ENCODE assay signal across 19 cellular contexts in the genomic region with DNA sequence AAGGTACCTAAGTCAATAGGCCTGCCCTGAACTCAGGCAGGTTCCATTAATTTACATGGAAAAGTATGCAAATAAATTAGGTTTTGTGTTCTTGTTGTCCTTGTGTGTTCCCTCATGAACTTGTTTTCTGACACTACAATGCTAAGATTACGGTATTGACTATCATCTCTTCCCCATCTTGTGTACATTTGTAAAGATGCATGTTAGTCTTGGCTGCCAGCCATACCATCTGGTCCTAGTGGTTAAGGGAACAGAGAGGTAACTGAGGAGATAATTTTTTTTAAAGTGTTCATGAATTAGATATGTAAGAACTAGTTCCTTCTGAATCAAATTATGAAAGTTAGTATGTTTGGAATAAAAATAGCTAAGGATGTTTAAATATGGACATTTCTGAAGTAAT.
DNase-seq lines count a peak whose midpoint lies in the region; ATAC-seq and TF ChIP-seq lines count a peak whose summit lies in the region.
"Had no signal": no experiment of that assay in that cellular context is flagged by ENCODE, and none has a peak within 500 bp of the region (broad histone marks: within the 10 kb centered on the region; RNA-seq: fewer than 3 reads in every experiment).

No MANE protein-coding gene starts in this region.

- DNase-seq in MCF 10A (ENCODE audit: unreplicated experiment) (peak; percentile 43), breast epithelium (ENCODE audit: low spot score in 2 of 2) (no peak), OCI-M1 (lab: John Stamatoyannopoulos, UW) (peak; percentile 40), choroid plexus epithelial cell (ENCODE audit: low read depth) (peak; percentile 56), DMS153 treated with DMSO at 0.1 percent for 48 hours (lab: John Stamatoyannopoulos, UW; ENCODE audit: unreplicated experiment) (no peak), Karpas-422 (no peak)
- DNase-seq: ACHN; activated gamma-delta T cell; CD4-positive, alpha-beta memory T cell; glutamatergic neuron; lower lobe of right lung; naive B cell; NCI-H2029 treated with DMSO at 0.1 percent for 48 hours; pancreas; stimulated activated CD4-positive, alpha-beta T cell treated with anti-CD3 and anti-CD28 coated beads, Interleukin-4, amount 100 ng/mL, for 1 hour; T-helper 9 cell had no signal

- no peaks in the 10 kb centered on the region for H3K27me3 Mint-ChIP-seq in MCF 10A (ENCODE audit: insufficient read depth, unreplicated experiment)
- H3K27me3 Mint-ChIP-seq: CD4-positive, alpha-beta memory T cell; naive B cell had no signal

- TF ChIP-seq CTCF in MCF 10A (IDR thresholded peaks at IDR 0.05; ENCODE audit: unreplicated experiment), result no peak
- no peak for TF ChIP-seq CTCF in breast epithelium (IDR thresholded peaks at IDR 0.05)
- no peak for TF ChIP-seq CTCF in choroid plexus epithelial cell (conservative IDR thresholded peaks at IDR 0.05; ENCODE audit: low read depth, low read length)

- no TSS peak for BruUV-seq in MCF 10A (replicated peaks; lab: Mats Ljungman, UMichigan)

- no peaks in the 10 kb centered on the region for H3K9me3 Mint-ChIP-seq in MCF 10A (ENCODE audit: unreplicated experiment)

- H2AFZ ChIP-seq in Karpas-422 (ENCODE audit: low read length), result no peak overlapping the region

- no peaks in the 10 kb centered on the region for H4K20me1 ChIP-seq in Karpas-422 (ENCODE audit: insufficient read depth, low read depth, low read length)

- H3K4me3 Mint-ChIP-seq in MCF 10A (ENCODE audit: unreplicated experiment), result no peak overlapping the region
- H3K4me3 Mint-ChIP-seq: CD4-positive, alpha-beta memory T cell; naive B cell had no signal

- no peak overlapping the region for H3K4me2 ChIP-seq in Karpas-422 (ENCODE audit: low read depth, low read length, poor library complexity, severe bottlenecking)

- CTCF ChIA-PET in MCF 10A (lab: Yijun Ruan, JAX), result no interaction called here

- H3K27me3 ChIP-seq in breast epithelium (no peaks in the 10 kb centered on the region), Karpas-422 (ENCODE audit: low read length) (no peaks in the 10 kb centered on the region)
- H3K27me3 ChIP-seq: pancreas, SJSA1 had no signal

- no peak for TF ChIP-seq POLR2A in breast epithelium (IDR thresholded peaks at IDR 0.05)

- no peaks in the 10 kb centered on the region for H3K36me3 Mint-ChIP-seq in MCF 10A (ENCODE audit: insufficient read depth, unreplicated experiment)
- H3K36me3 Mint-ChIP-seq: CD4-positive, alpha-beta memory T cell; naive B cell had no signal

- no peak overlapping the region for H3K27ac Mint-ChIP-seq in MCF 10A (ENCODE audit: low read depth, unreplicated experiment)
- H3K27ac Mint-ChIP-seq: CD4-positive, alpha-beta memory T cell; naive B cell had no signal

- no peaks in the 10 kb centered on the region for H3K9me2 ChIP-seq in Karpas-422 (replicated peaks; ENCODE audit: insufficient read depth, low read length)

- peaks cover 6% of the 10 kb centered on the region for H3K4me1 Mint-ChIP-seq in MCF 10A (ENCODE audit: insufficient read depth, unreplicated experiment)
- H3K4me1 Mint-ChIP-seq: CD4-positive, alpha-beta memory T cell; naive B cell had no signal

- H3K79me2 ChIP-seq in Karpas-422 (ENCODE audit: low read length), result no peaks in the 10 kb centered on the region

- H3K27ac ChIP-seq in breast epithelium (no peak overlapping the region), Karpas-422 (ENCODE audit: low read length) (no peak overlapping the region)
- H3K27ac ChIP-seq: lower lobe of right lung, pancreas, SJSA1 had no signal

- H3K4me1 ChIP-seq in breast epithelium (no peaks in the 10 kb centered on the region), Karpas-422 (ENCODE audit: low read length) (no peaks in the 10 kb centered on the region)
- H3K4me1 ChIP-seq: lower lobe of right lung, pancreas had no signal

- POLR2A ChIA-PET in MCF 10A (lab: Yijun Ruan, JAX), result no interaction called here

- ATAC-seq in HG03159 (IDR thresholded peaks at IDR 0.05; ENCODE audit: unreplicated experiment) (no peak), GM19023 (IDR thresholded peaks at IDR 0.05; ENCODE audit: unreplicated experiment) (no peak)
- ATAC-seq: lower lobe of right lung, pancreas had no signal

- no peaks in the 10 kb centered on the region for H3K9me3 ChIP-seq in breast epithelium
- H3K9me3 ChIP-seq in Karpas-422 (ENCODE audit: low read length), result peaks cover 30% of the 10 kb centered on the region
- H3K9me3 ChIP-seq: lower lobe of right lung, pancreas, SJSA1 had no signal

- no peak overlapping the region for H3K9ac ChIP-seq in Karpas-422 (ENCODE audit: low read length)

- H3K36me3 ChIP-seq in breast epithelium, result no peaks in the 10 kb centered on the region
- no peaks in the 10 kb centered on the region for H3K36me3 ChIP-seq in Karpas-422 (ENCODE audit: insufficient read depth, low read length)
- H3K36me3 ChIP-seq: lower lobe of right lung, pancreas, SJSA1 had no signal

- H3K4me3 ChIP-seq in breast epithelium (no peak overlapping the region), choroid plexus epithelial cell (ENCODE audit: low read depth, low read length) (no peak overlapping the region), Karpas-422 (ENCODE audit: low read length) (no peak overlapping the region)
- H3K4me3 ChIP-seq: lower lobe of right lung, pancreas, SJSA1 had no signal

- intact Hi-C loops in MCF 10A (cut with micrococcal nuclease) (no loop called here), breast epithelium (cut with DNase I; ENCODE audit: low total_unique reads) (no loop called here)

Comparison
In these comparisons a context has a peak if more than half of its experiments do, and no peak if none do; other contexts are left out.
1. DNase-seq: peak in MCF 10A (single experiment), OCI-M1 (single experiment) and choroid plexus epithelial cell (single experiment); none in breast epithelium (0 of 2), DMS153 treated with DMSO at 0.1 percent for 48 hours (single experiment) and Karpas-422 (single experiment).